ENCODE assay signal across 10 cellular contexts in the genomic region with DNA sequence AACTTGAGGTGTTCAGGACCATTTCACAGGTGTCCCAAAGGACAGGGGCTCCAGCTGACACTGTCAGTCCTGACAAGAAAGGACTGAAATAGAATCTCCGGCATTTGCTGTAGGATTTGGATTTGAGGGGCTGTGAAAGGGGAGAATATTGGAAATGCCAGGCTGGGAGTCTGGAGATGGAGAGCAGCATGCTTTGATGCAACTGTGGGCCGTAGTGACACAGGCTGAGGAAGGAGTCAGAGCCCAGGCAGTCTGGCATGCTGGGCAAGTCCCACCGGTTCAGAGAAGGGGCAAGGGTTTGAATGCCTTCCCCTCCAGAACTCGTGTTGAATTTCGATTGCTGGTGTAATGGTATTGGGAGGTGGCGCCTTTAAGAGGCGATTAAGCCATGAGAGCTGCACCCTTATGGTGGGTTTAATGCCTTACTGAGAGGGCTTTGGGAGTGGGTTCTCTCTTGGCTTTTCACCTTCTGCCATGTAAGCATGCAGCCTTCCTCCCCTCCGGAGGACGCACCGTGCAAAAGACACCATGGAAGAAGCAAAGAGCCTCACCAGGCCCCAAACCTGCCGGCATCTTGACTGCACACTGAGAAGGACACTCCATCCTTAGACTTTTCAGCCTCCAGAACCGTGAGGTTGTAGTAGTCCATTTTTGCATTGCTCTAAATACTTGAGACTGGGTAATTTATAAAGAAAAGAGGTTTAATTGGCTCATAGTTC.
DNase-seq lines count a peak whose midpoint lies in the region; ATAC-seq lines count a peak whose summit lies in the region.
"Had no signal": no experiment of that assay in that cellular context is flagged by ENCODE, and none has a peak within 500 bp of the region (broad histone marks: within the 10 kb centered on the region; RNA-seq: fewer than 3 reads in every experiment).

No MANE protein-coding gene starts in this region.

- no peaks in the 10 kb centered on the region for H3K36me3 ChIP-seq in adipocyte (ENCODE audit: control insufficient read depth, insufficient read depth, low read length, severe bottlenecking)
- H3K36me3 ChIP-seq: pancreas had no signal

- peaks cover 40% of the 10 kb centered on the region for H3K27me3 Mint-ChIP-seq in stimulated activated naive CD8-positive, alpha-beta T cell treated with anti-CD3 and anti-CD28 coated beads, Interleukin-15, Interleukin-2, amounts not matched to agents 100 ng/mL and 50 ng/mL, for 24 hours

- H3K4me3 ChIP-seq in adipocyte (ENCODE audit: low read length), result no peak overlapping the region
- H3K4me3 ChIP-seq: pancreas had no signal

- no peaks in the 10 kb centered on the region for H3K36me3 Mint-ChIP-seq in stimulated activated naive CD8-positive, alpha-beta T cell treated with anti-CD3 and anti-CD28 coated beads, Interleukin-15, Interleukin-2, amounts not matched to agents 100 ng/mL and 50 ng/mL, for 24 hours (ENCODE audit: low read depth)

- H3K9me3 Mint-ChIP-seq in stimulated activated naive CD8-positive, alpha-beta T cell treated with anti-CD3 and anti-CD28 coated beads, Interleukin-15, Interleukin-2, amounts not matched to agents 100 ng/mL and 50 ng/mL, for 24 hours, result no peaks in the 10 kb centered on the region

- H3K4me1 Mint-ChIP-seq in stimulated activated naive CD8-positive, alpha-beta T cell treated with anti-CD3 and anti-CD28 coated beads, Interleukin-15, Interleukin-2, amounts not matched to agents 100 ng/mL and 50 ng/mL, for 24 hours (ENCODE audit: low read depth), result peaks cover 30% of the 10 kb centered on the region

- H3K4me1 ChIP-seq in adipocyte (ENCODE audit: control insufficient read depth, insufficient read depth, low read length), result peaks cover 34% of the 10 kb centered on the region

- H3K9me3 ChIP-seq in adipocyte (ENCODE audit: control insufficient read depth, low read length), result no peaks in the 10 kb centered on the region
- H3K9me3 ChIP-seq: pancreas had no signal

- H3K9ac ChIP-seq in adipocyte (ENCODE audit: low read length), result peak overlapping the region; percentile 72

- H3K27me3 ChIP-seq in adipocyte (replicated peaks; ENCODE audit: control insufficient read depth, insufficient read depth, low read length), result no peaks in the 10 kb centered on the region
- H3K27me3 ChIP-seq: pancreas had no signal

- peak overlapping the region; percentile 92 for H3K27ac Mint-ChIP-seq in stimulated activated naive CD8-positive, alpha-beta T cell treated with anti-CD3 and anti-CD28 coated beads, Interleukin-15, Interleukin-2, amounts not matched to agents 100 ng/mL and 50 ng/mL, for 24 hours

- H3K4me3 Mint-ChIP-seq in stimulated activated naive CD8-positive, alpha-beta T cell treated with anti-CD3 and anti-CD28 coated beads, Interleukin-15, Interleukin-2, amounts not matched to agents 100 ng/mL and 50 ng/mL, for 24 hours, result peak overlapping the region; percentile 61

- ATAC-seq in stimulated activated naive CD8-positive, alpha-beta T cell treated with anti-CD3 and anti-CD28 coated beads, Interleukin-15, Interleukin-2, amounts not matched to agents 100 U/mL and 50 U/mL, for 24 hours, result no peak
- ATAC-seq in HG03097 (IDR thresholded peaks at IDR 0.05; ENCODE audit: low FRiP score, unreplicated experiment) (no peak), HG03439 (IDR thresholded peaks at IDR 0.05; ENCODE audit: unreplicated experiment) (no peak)

- DNase-seq in stimulated activated naive CD8-positive, alpha-beta T cell treated with anti-CD3 and anti-CD28 coated beads, Interleukin-15, Interleukin-2, amounts not matched to agents 100 U/mL and 50 U/mL, for 24 hours, result no peak
- DNase-seq in adipocyte (ENCODE audit: low read depth), result peak; percentile 76
- DNase-seq in iris pigment epithelial cell (ENCODE audit: low read depth), result peak; percentile 83
- DNase-seq in NCI-H1694 treated with DMSO at 0.1 percent for 48 hours (lab: John Stamatoyannopoulos, UW), result no peak
- no peak for DNase-seq in NCI-H2107 treated with DMSO at 0.1 percent for 48 hours (lab: John Stamatoyannopoulos, UW; ENCODE audit: unreplicated experiment)
- DNase-seq: COR-L47, pancreas had no signal

Comparison
In these comparisons a context has a peak if more than half of its experiments do, and no peak if none do; other contexts are left out.
1. DNase-seq: peak in adipocyte (single experiment) and iris pigment epithelial cell (single experiment); none in stimulated activated naive CD8-positive, alpha-beta T cell treated with anti-CD3 and anti-CD28 coated beads, Interleukin-15, Interleukin-2, amounts not matched to agents 100 U/mL and 50 U/mL, for 24 hours (single experiment), NCI-H1694 treated with DMSO at 0.1 percent for 48 hours (single experiment) and NCI-H2107 treated with DMSO at 0.1 percent for 48 hours (single experiment).